17 cellular contexts compared by ENCODE assay signal in the genomic region with DNA sequence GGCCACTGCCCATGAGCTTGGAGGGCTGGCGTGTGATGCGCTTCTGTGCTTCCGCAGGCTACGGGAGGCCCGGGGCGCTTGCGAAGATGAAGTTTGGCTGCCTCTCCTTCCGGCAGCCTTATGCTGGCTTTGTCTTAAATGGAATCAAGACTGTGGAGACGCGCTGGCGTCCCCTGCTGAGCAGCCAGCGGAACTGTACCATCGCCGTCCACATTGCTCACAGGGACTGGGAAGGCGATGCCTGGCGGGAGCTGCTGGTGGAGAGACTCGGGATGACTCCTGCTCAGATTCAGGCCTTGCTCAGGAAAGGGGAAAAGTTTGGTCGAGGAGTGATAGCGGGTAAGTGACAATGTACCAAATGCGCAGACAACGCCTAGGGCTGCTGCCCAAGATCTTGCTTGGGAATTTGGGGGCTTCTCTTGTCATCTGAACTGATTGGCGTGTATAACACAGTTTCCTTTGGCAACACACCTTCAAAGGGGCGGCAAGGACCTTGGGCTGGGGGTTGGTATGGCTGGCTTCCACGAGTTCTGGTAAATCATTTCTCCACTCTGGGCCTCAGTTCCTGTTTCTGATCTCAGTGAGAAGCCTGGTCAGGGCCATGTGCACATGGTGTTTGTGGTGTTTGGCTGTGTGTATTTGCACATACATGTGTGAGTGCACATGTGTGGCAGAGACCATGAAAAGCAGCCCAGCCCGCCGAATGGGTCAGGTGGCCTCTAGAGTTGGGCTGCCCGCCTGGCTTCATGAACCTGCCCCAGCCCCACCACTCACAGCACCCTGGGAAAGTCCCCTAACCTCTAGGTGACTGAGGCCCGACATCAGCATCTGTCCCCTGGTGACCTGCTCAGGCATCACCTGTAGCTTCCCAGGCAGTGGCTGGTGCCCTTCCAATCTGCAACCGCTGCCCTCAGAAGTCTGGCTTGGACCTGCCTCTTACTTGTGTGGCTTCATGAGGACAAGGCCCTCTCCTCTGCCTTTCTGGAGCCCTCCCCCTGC. TPM values are rescaled to one million over a fixed set of nuclear protein-coding genes. Genes with fewer than 3 reads are reported as not detected.
DNase-seq lines count a peak whose midpoint lies in the region; ATAC-seq and TF ChIP-seq lines count a peak whose summit lies in the region.
"Not testable (repeated sequence)": the region's sequence is repeated elsewhere in the genome, so short reads cannot be mapped to it uniquely, and the experiment has no call there.
"Had no signal": no experiment of that assay in that cellular context is flagged by ENCODE, and none has a peak within 500 bp of the region (broad histone marks: within the 10 kb centered on the region; RNA-seq: fewer than 3 reads in every experiment).

No MANE protein-coding gene starts in this region.

- not testable (repeated sequence) for TF ChIP-seq POLR2A in erythroblast (IDR thresholded peaks at IDR 0.05; ENCODE audit: low read length)

- not testable (repeated sequence) for H3K4me3 Mint-ChIP-seq in H9
- H3K4me3 Mint-ChIP-seq in naive B cell, result peak overlapping the region in 2 of 8 donors; percentile 12 to 62

- POLR2A ChIA-PET in A673 (lab: Charles Lee; ENCODE audit: low non-redundant PET), result not testable (repeated sequence)

- H3K27me3 Mint-ChIP-seq in H9 (ENCODE audit: low read depth); naive B cell: not testable (repeated sequence)

- H3K9me3 Mint-ChIP-seq in H9, result peaks cover 17 to 20% of the 10 kb centered on the region in 2 experiments; a peak in 4 of 5 replicates
- not testable (repeated sequence) for H3K9me3 Mint-ChIP-seq in naive B cell

- not testable (repeated sequence) for H4K8ac ChIP-seq in H9 (replicated peaks; ENCODE audit: insufficient read length, low read depth, low read length)

- DNase-seq in A673 (ENCODE audit: low spot score) (peak; percentile 40), H9 (peak; percentile 71), Karpas-422 (peak; percentile 60), SK-MEL-5 (ENCODE audit: low read depth, low spot score) (peak; percentile 50), erythroblast (lab: John Stamatoyannopoulos, UW) (peak; percentile 27 to 40)
- peak; percentile 12 for DNase-seq in activated naive CD4-positive, alpha-beta T cell treated with anti-CD3 and anti-CD28 coated beads, Interleukin-2, amount 50 U/mL, for 16 hours
- not testable (repeated sequence) for DNase-seq in naive B cell

- intact Hi-C loops in A673 (cut with micrococcal nuclease; ENCODE audit: unreplicated experiment), result not testable (repeated sequence)

- H3K23me2 ChIP-seq in H9 (ENCODE audit: insufficient read length, low read depth, low read length, poor library complexity, severe bottlenecking), result not testable (repeated sequence)

- not testable (repeated sequence) for H3K18ac ChIP-seq in H9 (ENCODE audit: insufficient read length, low read depth, low read length)

- not testable (repeated sequence) for H2BK12ac ChIP-seq in H9 (ENCODE audit: insufficient read length, low read depth, low read length)

- not testable (repeated sequence) for H3K36me3 Mint-ChIP-seq in H9 (ENCODE audit: insufficient read depth in 1 of 3, low read depth in 3 of 3); naive B cell

- H3K56ac ChIP-seq in H9 (ENCODE audit: insufficient read length, low read depth, low read length), result not testable (repeated sequence)

- not testable (repeated sequence) for H2BK20ac ChIP-seq in H9 (ENCODE audit: low read depth, low read length, poor library complexity, severe bottlenecking)

- no CpG with 5 or more reads among the region's 29 CpGs for WGBS in H9 (ENCODE audit: extremely low coverage, insufficient read length, low lambda C conversion rate)

- not testable (repeated sequence) for H3T11ph ChIP-seq in H9 (ENCODE audit: low read length)

- not testable (repeated sequence) for H3K4me2 ChIP-seq in H9 (ENCODE audit: insufficient read depth, insufficient read length, low read length); Karpas-422 (ENCODE audit: low read depth, low read length, poor library complexity, severe bottlenecking)

- H4K91ac ChIP-seq in H9 (ENCODE audit: insufficient read length, low read depth, low read length), result not testable (repeated sequence)

- H3K9me2 ChIP-seq in Karpas-422 (replicated peaks; ENCODE audit: insufficient read depth, low read length), result not testable (repeated sequence)

- H3K27me3 ChIP-seq in A673 (replicated peaks; ENCODE audit: insufficient read depth, low read depth, low read length, poor library complexity); H9 (ENCODE audit: insufficient read depth, low read length); Karpas-422 (ENCODE audit: low read length): not testable (repeated sequence)

- H3K4me1 Mint-ChIP-seq in H9, naive B cell: not testable (repeated sequence)

- ATAC-seq in GM18861 (IDR thresholded peaks at IDR 0.05; ENCODE audit: unreplicated experiment), result peak; percentile 53
- ATAC-seq in naive B cell (ENCODE audit: low read depth in 2 of 2), result peak; percentile 12 to 20

- not testable (repeated sequence) for H2AK5ac ChIP-seq in H9 (ENCODE audit: insufficient read length, low read length)

- H3K9ac ChIP-seq in H9 (ENCODE audit: extremely low read depth, insufficient read length, low read length); Karpas-422 (ENCODE audit: low read length): not testable (repeated sequence)

- H4K5ac ChIP-seq in H9 (ENCODE audit: insufficient read length, low read depth, low read length), result not testable (repeated sequence)

- H4K20me1 ChIP-seq in H9 (ENCODE audit: control insufficient read depth, insufficient read depth, insufficient read length); Karpas-422 (ENCODE audit: insufficient read depth, low read depth, low read length): not testable (repeated sequence)

- CTCF ChIA-PET in A673 (lab: Charles Lee), result not testable (repeated sequence)

- not testable (repeated sequence) for H3K4me1 ChIP-seq in A673 (ENCODE audit: insufficient read depth, low read length, poor library complexity, severe bottlenecking); H9 (ENCODE audit: insufficient read depth, low read length); Karpas-422 (ENCODE audit: low read length)

- H3K4ac ChIP-seq in H9 (ENCODE audit: low read depth, low read length), result not testable (repeated sequence)

- not testable (repeated sequence) for H3K79me2 ChIP-seq in H9 (ENCODE audit: insufficient read depth, low read length); Karpas-422 (ENCODE audit: low read length)

- not testable (repeated sequence) for H3K9me3 ChIP-seq in A673 (ENCODE audit: low read depth, low read length, poor library complexity, severe bottlenecking); H9 (ENCODE audit: control insufficient read depth, low read depth, low read length); Karpas-422 (ENCODE audit: low read length)

- H3K4me3 ChIP-seq in A673 (ENCODE audit: low read depth, low read length, poor library complexity, severe bottlenecking); Karpas-422 (ENCODE audit: low read length): not testable (repeated sequence)

- peak; percentile 30 for TF ChIP-seq CTCF in A673 (conservative IDR thresholded peaks at IDR 0.05; ENCODE audit: low read depth, low read length)
- TF ChIP-seq CTCF in H9 (conservative IDR thresholded peaks at IDR 0.05), result peak; percentile 56

- H3K23ac ChIP-seq in H9 (ENCODE audit: insufficient read length, low read depth, low read length), result not testable (repeated sequence)

- H3K14ac ChIP-seq in H9 (ENCODE audit: insufficient read depth, low read length), result not testable (repeated sequence)

- not testable (repeated sequence) for H2BK5ac ChIP-seq in H9 (ENCODE audit: insufficient read length, low read length)

- H2BK15ac ChIP-seq in H9 (ENCODE audit: low read depth, low read length), result not testable (repeated sequence)

- not testable (repeated sequence) for H3K36me3 ChIP-seq in A673 (ENCODE audit: insufficient read depth, low read length, poor library complexity, severe bottlenecking); Karpas-422 (ENCODE audit: insufficient read depth, low read length)

- in situ Hi-C loops in SK-MEL-5 (cut with HindIII; ENCODE audit: low pct_unique_long_range_greater_than_20kb, low sequenced_read_pairs), result not testable (repeated sequence)

- not testable (repeated sequence) for H2BK120ac ChIP-seq in H9 (ENCODE audit: low read depth, low read length, poor library complexity, severe bottlenecking)

- not testable (repeated sequence) for BruUV-seq in A673 (replicated peaks; lab: Mats Ljungman, UMichigan)

- not testable (repeated sequence) for H3K27ac ChIP-seq in A673 (ENCODE audit: low read depth, low read length, poor library complexity, severe bottlenecking); H9 (ENCODE audit: insufficient read length, low read depth, low read length); Karpas-422 (ENCODE audit: low read length)

- H2AFZ ChIP-seq in H9 (ENCODE audit: low read length); Karpas-422 (ENCODE audit: low read length): not testable (repeated sequence)

- H3K79me1 ChIP-seq in H9 (ENCODE audit: insufficient read depth, low read depth, low read length, poor library complexity, severe bottlenecking), result not testable (repeated sequence)

- not testable (repeated sequence) for H3K27ac Mint-ChIP-seq in H9
- peak overlapping the region in 3 of 6 donors; percentile 41 to 87 (median 54) for H3K27ac Mint-ChIP-seq in naive B cell

RNA-seq across cellular contexts. Expression of a gene that starts 3.9 kb away (rescaled TPM):
- total RNA-seq in A673 (2021) (not detected in 2 replicates), H9 (2021) (not detected in 2 replicates)
- not detected in 2 replicates for total RNA-seq in Karpas-422 (2014; rRNA removed; shearing (Covaris generic); ENCODE audit: low replicate concordance)
- not detected in 2 replicates for total RNA-seq in SK-MEL-5 (2014; rRNA removed; shearing (Covaris generic))
- polyA plus RNA-seq in SK-MEL-5 (2015; cell fraction: cytosol; rRNA removed), result not detected in 2 replicates
- not detected in 2 replicates for polyA plus RNA-seq in SK-MEL-5 (2015; cell fraction: nucleus; rRNA removed)
- not detected for polyA plus RNA-seq in naive B cell (ENCODE audit: low read depth in 6 of 6)
- total RNA-seq: glomerular endothelial cell; lower lobe of right lung; naive thymus-derived CD8-positive, alpha-beta T cell; posterior vena cava; RPMI7951; thyroid gland had no signal
- polyA plus RNA-seq: CD14-positive monocyte; naive thymus-derived CD8-positive, alpha-beta T cell; small intestine had no signal

RNA-seq across cellular contexts. Expression of a gene that starts 5.0 kb away (rescaled TPM):
- total RNA-seq in A673 (2021) (13.8 and 15.3 TPM in 2 replicates), H9 (2021) (7.9 and 8.8 TPM in 2 replicates)
- 11.6 and 12.5 TPM in 2 replicates for total RNA-seq in Karpas-422 (2014; rRNA removed; shearing (Covaris generic); ENCODE audit: low replicate concordance)
- 19.4 and 20.9 TPM in 2 replicates for total RNA-seq in SK-MEL-5 (2014; rRNA removed; shearing (Covaris generic))
- 14.4 and 16.8 TPM in 2 replicates for polyA plus RNA-seq in SK-MEL-5 (2015; cell fraction: cytosol; rRNA removed)
- 12.5 and 27.7 TPM in 2 replicates for polyA plus RNA-seq in SK-MEL-5 (2015; cell fraction: nucleus; rRNA removed)
- polyA plus RNA-seq in naive B cell (ENCODE audit: low read depth in 6 of 6), result 10 to 100 TPM; 10.6 to 27.8 (median 23.2) TPM

RNA-seq across cellular contexts. Expression of a gene that starts 40.7 kb away (rescaled TPM):
- total RNA-seq in A673 (2021) (42.0 and 50.7 TPM in 2 replicates), H9 (2021) (38.5 and 39.2 TPM in 2 replicates)
- 134 and 263 TPM in 2 replicates for total RNA-seq in Karpas-422 (2014; rRNA removed; shearing (Covaris generic); ENCODE audit: low replicate concordance)
- 31.6 and 36.8 TPM in 2 replicates for total RNA-seq in SK-MEL-5 (2014; rRNA removed; shearing (Covaris generic))
- polyA plus RNA-seq in SK-MEL-5 (2015; cell fraction: cytosol; rRNA removed), result 50.3 and 60.6 TPM in 2 replicates
- 79.7 and 86.3 TPM in 2 replicates for polyA plus RNA-seq in SK-MEL-5 (2015; cell fraction: nucleus; rRNA removed)
- polyA plus RNA-seq in naive B cell (ENCODE audit: low read depth in 6 of 6), result 100 to 1,000 TPM in 1 of 6 donors, 10 to 100 TPM in 5; 71.1 to 106 (median 77.5) TPM

RNA-seq across cellular contexts. Expression of a gene that starts 41.4 kb away (rescaled TPM):
- total RNA-seq in A673 (2021) (not detected in 2 replicates), H9 (2021) (0.31 TPM in 1 of 2 replicates, not detected in the other)
- 0.11 TPM in 1 of 2 replicates, not detected in the other for total RNA-seq in Karpas-422 (2014; rRNA removed; shearing (Covaris generic); ENCODE audit: low replicate concordance)
- 0.27 TPM in 1 of 2 replicates, not detected in the other for total RNA-seq in SK-MEL-5 (2014; rRNA removed; shearing (Covaris generic))
- 0.05 and 0.35 TPM in 2 replicates for polyA plus RNA-seq in SK-MEL-5 (2015; cell fraction: cytosol; rRNA removed)
- not detected in 2 replicates for polyA plus RNA-seq in SK-MEL-5 (2015; cell fraction: nucleus; rRNA removed)
- polyA plus RNA-seq in naive B cell (ENCODE audit: low read depth in 6 of 6), result not detected
- total RNA-seq: activated T-helper 2 cell treated with anti-CD3 and anti-CD28 coated beads, Interferon-gamma antibody, Interleukin-2, Interleukin-4, amounts not matched to agents 10 μg/mL and 5 μg/mL and 100 μg/mL, durations not matched to agents 14 hours and 24 hours and 36 hours; glomerular endothelial cell; lower lobe of right lung; naive thymus-derived CD8-positive, alpha-beta T cell; posterior vena cava; RPMI7951; thyroid gland had no signal
- polyA plus RNA-seq: CD14-positive monocyte; naive thymus-derived CD8-positive, alpha-beta T cell; small intestine had no signal

RNA-seq across cellular contexts. Expression of a gene that starts 49.3 kb away (rescaled TPM):
- total RNA-seq in A673 (2021), result not detected in 2 replicates
- not detected in 2 replicates for total RNA-seq in H9 (2021)
- total RNA-seq in Karpas-422 (2014; rRNA removed; shearing (Covaris generic); ENCODE audit: low replicate concordance), result not detected in 2 replicates
- not detected in 2 replicates for total RNA-seq in SK-MEL-5 (2014; rRNA removed; shearing (Covaris generic))
- polyA plus RNA-seq in SK-MEL-5 (2015; cell fraction: cytosol; rRNA removed), result not detected in 2 replicates
- not detected in 2 replicates for polyA plus RNA-seq in SK-MEL-5 (2015; cell fraction: nucleus; rRNA removed)
- under 1 TPM in 3 of 6 donors, not detected in 3; 0.18 to 0.72 (median 0.30) TPM for polyA plus RNA-seq in naive B cell (ENCODE audit: low read depth in 6 of 6)
- total RNA-seq: lower lobe of right lung had no signal
- polyA plus RNA-seq: CD14-positive monocyte had no signal
